In genomic region chr3:100492810-100493140, GRCh38 we compare ENCODE assay signal across 8 cellular contexts. TPM values are rescaled to one million over a fixed set of nuclear protein-coding genes. Genes with fewer than 3 reads are reported as not detected.
A peak's percentile ranks its signal among the peaks of the same experiment; 100 is the strongest.
DNase-seq lines count a peak whose midpoint lies in the region; ATAC-seq and TF ChIP-seq lines count a peak whose summit lies in the region.

No MANE protein-coding gene starts in this region.

- peak overlapping the region; percentile 73 for H3K56ac ChIP-seq in mesendoderm (ENCODE audit: low read length)

- H3K9ac ChIP-seq in mesendoderm (ENCODE audit: low read length) = peak overlapping the region; percentile 68

- H3K4me1 ChIP-seq in breast epithelium (no peaks in the 10 kb centered on the region), mesendoderm (ENCODE audit: control insufficient read depth, low read depth, low read length) (peaks cover 3% of the 10 kb centered on the region)

- peak; percentile 10 for ATAC-seq in Right ventricle myocardium superior (ENCODE audit: poor library complexity)

- H3K9me3 ChIP-seq in breast epithelium = no peaks in the 10 kb centered on the region

- H2BK5ac ChIP-seq in mesendoderm (ENCODE audit: low read length) = no peak overlapping the region

- H3K36me3 ChIP-seq in breast epithelium = no peaks in the 10 kb centered on the region
- H3K36me3 ChIP-seq in mesendoderm (ENCODE audit: control insufficient read depth, insufficient read depth, low read length) = no peaks in the 10 kb centered on the region

- no peak overlapping the region for H2BK120ac ChIP-seq in mesendoderm (ENCODE audit: low read depth, low read length)

- H3K4me2 ChIP-seq in mesendoderm (ENCODE audit: low read length) = peak overlapping the region; percentile 53

- H4K8ac ChIP-seq in mesendoderm (ENCODE audit: low read depth, low read length) = no peak overlapping the region

- H3K79me1 ChIP-seq in mesendoderm (ENCODE audit: low read length) = no peaks in the 10 kb centered on the region

- no peak overlapping the region for H3K18ac ChIP-seq in mesendoderm (ENCODE audit: low read length)

- H3K4ac ChIP-seq in mesendoderm (ENCODE audit: low read depth, low read length) = no peak overlapping the region

- no peak for DNase-seq in Right ventricle myocardium superior
- DNase-seq in cardiac septum (ENCODE audit: low spot score) = no peak
- no peak for DNase-seq in breast epithelium (ENCODE audit: low spot score in 2 of 2)
- DNase-seq in mesendoderm = no peak
- DNase-seq in cerebellar nuclear complex (lab: John Stamatoyannopoulos, UW) = no peak
- DNase-seq in activated gamma-delta T cell treated with Interleukin-2 at 50 U/mL for 16 hours = no peak
- DNase-seq in DMS53 (lab: John Stamatoyannopoulos, UW) = no peak
- DNase-seq in NCI-H2196 (lab: John Stamatoyannopoulos, UW; ENCODE audit: unreplicated experiment) = no peak

- no peaks in the 10 kb centered on the region for H3K79me2 ChIP-seq in mesendoderm (ENCODE audit: control insufficient read depth, insufficient read depth, low read length)

- no peak overlapping the region for H2AK5ac ChIP-seq in mesendoderm (ENCODE audit: low read length)

- intact Hi-C loops in Right ventricle myocardium superior (cut with DNase I) (no loop called here), cardiac septum (cut with DNase I) (loop anchor here (1.0 to 10.0 kb wide), 2 partner anchors 91 to 212 kb away; partner anchors contain the start of genes LNP1, TFG and TOMM70), breast epithelium (cut with DNase I; ENCODE audit: low total_unique reads) (no loop called here)

- no peak overlapping the region for H4K5ac ChIP-seq in mesendoderm (ENCODE audit: low read length)

- TF ChIP-seq CTCF in breast epithelium (IDR thresholded peaks at IDR 0.05) = no peak

- H3K27ac ChIP-seq in breast epithelium = peak overlapping the region; percentile 84 to 89
- H3K27ac ChIP-seq in mesendoderm (ENCODE audit: low read depth, low read length) = no peak overlapping the region

- no CpG with 5 or more reads among the region's 6 CpGs for WGBS in mesendoderm (ENCODE audit: extremely low coverage, insufficient coverage, low lambda C conversion rate)

- H3K27me3 ChIP-seq in breast epithelium (no peaks in the 10 kb centered on the region), mesendoderm (ENCODE audit: insufficient read depth, low read length, poor library complexity) (no peaks in the 10 kb centered on the region)

- no peak overlapping the region for H2BK15ac ChIP-seq in mesendoderm (replicated peaks; ENCODE audit: low read depth)

- H3K23ac ChIP-seq in mesendoderm (ENCODE audit: low read length) = no peak overlapping the region

- no peak for TF ChIP-seq POLR2A in breast epithelium (IDR thresholded peaks at IDR 0.05)

- H3K4me3 ChIP-seq in breast epithelium (peak overlapping the region; percentile 50 to 79 (median 65)), mesendoderm (ENCODE audit: low read length) (peak overlapping the region; percentile 66)

RNA-seq across cellular contexts. Expression of gene TMEM45A, which starts 0.4 kb away (rescaled TPM):
- total RNA-seq in Right ventricle myocardium superior = 3.6 TPM
- total RNA-seq in cardiac septum = 4.8 TPM
- 10 to 100 TPM; 19.7 to 24.5 (median 20.9) TPM for total RNA-seq in breast epithelium
- polyA plus RNA-seq in mesendoderm (2013, experiment 1 of 2) = 7.3 TPM
- polyA plus RNA-seq in mesendoderm (2013, experiment 2 of 2) = 8.5 TPM
